8 cellular contexts compared by ENCODE assay signal in the genomic region with DNA sequence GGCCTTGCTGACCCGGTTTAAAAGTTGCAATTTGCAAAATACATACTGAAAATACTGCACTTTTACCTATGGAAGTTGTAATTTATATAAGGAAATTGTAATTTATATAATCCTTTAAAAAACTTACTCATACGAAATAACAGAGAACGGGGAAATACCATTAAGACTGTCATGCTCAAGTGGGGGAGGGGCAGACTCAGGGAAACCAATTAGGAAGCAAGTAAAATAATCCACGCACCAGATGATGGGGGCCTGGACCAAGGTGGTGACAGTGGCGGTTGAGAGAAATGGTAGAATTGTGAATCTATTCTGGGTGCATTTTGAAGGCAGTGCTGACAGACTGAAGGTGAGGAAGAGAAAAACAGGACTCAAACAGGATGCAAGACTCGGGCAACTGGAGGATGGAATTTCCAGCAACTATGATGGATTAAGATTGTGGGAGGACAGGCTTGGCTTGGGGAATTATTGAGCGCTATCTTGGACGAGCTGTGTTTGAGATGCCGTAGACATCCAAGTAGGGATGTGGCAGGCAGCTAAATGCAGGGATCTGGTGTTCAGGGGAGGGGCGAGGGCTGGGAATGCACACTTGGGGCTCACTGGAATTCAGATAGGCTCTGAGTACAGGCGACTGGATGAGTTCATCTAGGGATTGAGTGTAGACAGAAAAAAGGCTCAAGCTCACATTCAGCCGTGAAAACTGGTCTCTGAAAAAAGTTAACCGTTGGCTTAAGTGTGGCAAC. TPM values are rescaled to one million over a fixed set of nuclear protein-coding genes. Genes with fewer than 3 reads are reported as not detected.
DNase-seq lines count a peak whose midpoint lies in the region.

No MANE protein-coding gene starts in this region.

- H3K4me3 ChIP-seq in NT2/D1 (ENCODE audit: insufficient read length, low read depth) (peak overlapping the region; percentile 84), mesodermal cell (ENCODE audit: extremely low read depth, insufficient read depth, low read length, poor library complexity, severe bottlenecking) (peak overlapping the region; percentile 83)

- H3K4me1 ChIP-seq in NT2/D1 (ENCODE audit: insufficient read depth, insufficient read length): peaks cover 6% of the 10 kb centered on the region
- peaks cover 6% of the 10 kb centered on the region for H3K4me1 ChIP-seq in mesodermal cell (ENCODE audit: control insufficient read depth, insufficient read depth, low read length, poor library complexity, severe bottlenecking)

- WGBS in mesodermal cell (ENCODE audit: insufficient coverage in 2 of 2), 2 experiments: 26 to 29% methylated on average over 10 of the region's 13 CpGs

- H3K27me3 ChIP-seq in NT2/D1 (ENCODE audit: insufficient read depth, insufficient read length): no peaks in the 10 kb centered on the region

- H3K9ac ChIP-seq in NT2/D1 (ENCODE audit: insufficient read length, low read depth): peak overlapping the region; percentile 82

- H3K9me3 ChIP-seq in NT2/D1 (ENCODE audit: insufficient read depth, low read length) (no peaks in the 10 kb centered on the region), mesodermal cell (ENCODE audit: control insufficient read depth, low read length) (no peaks in the 10 kb centered on the region)

- no peaks in the 10 kb centered on the region for H3K36me3 ChIP-seq in NT2/D1 (ENCODE audit: insufficient read depth, insufficient read length, low read length)
- H3K36me3 ChIP-seq in mesodermal cell (ENCODE audit: control insufficient read depth, insufficient read depth, low read length): no peaks in the 10 kb centered on the region

- peak overlapping the region; percentile 96 for H3K27ac ChIP-seq in mesodermal cell (ENCODE audit: low read depth, low read length, severe bottlenecking)

- DNase-seq in GM04504 (ENCODE audit: low read depth): peak; percentile 24
- no peak for DNase-seq in NT2/D1 (ENCODE audit: low read depth, low spot score)
- DNase-seq in dermis blood vessel endothelial cell: peak; percentile 32
- no peak for DNase-seq in stimulated activated CD4-positive, alpha-beta T cell treated with anti-CD3 and anti-CD28 coated beads, Interleukin-1b, Interleukin-23, amount 100 ng/mL, for 48 hours
- no peak for DNase-seq in NCI-H1105 (lab: John Stamatoyannopoulos, UW)
- no peak for DNase-seq in foreskin melanocyte
- DNase-seq in NCI-H2196 (lab: John Stamatoyannopoulos, UW; ENCODE audit: unreplicated experiment): no peak

RNA-seq across cellular contexts. Expression of a gene that starts 1.0 kb away (rescaled TPM):
- total RNA-seq in dermis blood vessel endothelial cell: 0.70 and 1.7 TPM in 2 replicates
- 2.0 TPM for polyA plus RNA-seq in mesodermal cell (2013, experiment 1 of 2)
- polyA plus RNA-seq in mesodermal cell (2013, experiment 2 of 2): 2.1 TPM

RNA-seq across cellular contexts. Expression of a gene that starts 7.2 kb away (rescaled TPM):
- 0.51 TPM in 2 replicates for total RNA-seq in dermis blood vessel endothelial cell
- 6.0 TPM for polyA plus RNA-seq in mesodermal cell (2013, experiment 1 of 2)
- polyA plus RNA-seq in mesodermal cell (2013, experiment 2 of 2): 9.4 TPM

Comparison
In these comparisons a context has a peak if more than half of its experiments do, and no peak if none do; other contexts are left out.
1. DNase-seq: peak in GM04504 (single experiment) and dermis blood vessel endothelial cell (single experiment); none in NT2/D1 (single experiment), stimulated activated CD4-positive, alpha-beta T cell treated with anti-CD3 and anti-CD28 coated beads, Interleukin-1b, Interleukin-23, amount 100 ng/mL, for 48 hours (single experiment), NCI-H1105 (single experiment), foreskin melanocyte (single experiment) and NCI-H2196 (single experiment).